ENCODE assay signal across 9 cellular contexts in genomic region chr16:31215287-31216115, GRCh38. TPM values are rescaled to one million over a fixed set of nuclear protein-coding genes. Genes with fewer than 3 reads are reported as not detected.
DNase-seq lines count a peak whose midpoint lies in the region; ATAC-seq and TF ChIP-seq lines count a peak whose summit lies in the region.
"Had no signal": no experiment of that assay in that cellular context is flagged by ENCODE, and none has a peak within 500 bp of the region (broad histone marks: within the 10 kb centered on the region; RNA-seq: fewer than 3 reads in every experiment).

No MANE protein-coding gene starts in this region.

- peaks cover 21% of the 10 kb centered on the region for H3K4me1 Mint-ChIP-seq in activated CD4-positive, alpha-beta T cell treated with anti-CD3 and anti-CD28 coated beads, Interleukin-2, amount 10 ng/mL, durations not matched to agents 24 days and 14 days

- H3K9me3 Mint-ChIP-seq in activated CD4-positive, alpha-beta T cell treated with anti-CD3 and anti-CD28 coated beads, Interleukin-2, amount 10 ng/mL, durations not matched to agents 24 days and 14 days: no peaks in the 10 kb centered on the region

- no peak for ATAC-seq in HG03565 (IDR thresholded peaks at IDR 0.05; ENCODE audit: unreplicated experiment)

- intact Hi-C loops in activated CD4-positive, alpha-beta T cell treated with anti-CD3 and anti-CD28 coated beads, Interleukin-2, amount 10 ng/mL, durations not matched to agents 24 days and 14 days (cut with micrococcal nuclease): loop anchor here (5.0 kb wide), 1 partner anchor 87 kb away; no protein-coding TSS in a partner anchor
- intact Hi-C loops in PC-9 (cut with micrococcal nuclease; ENCODE audit: unreplicated experiment) (no loop called here), lower leg skin (cut with DNase I; ENCODE audit: low total_unique reads) (no loop called here), posterior vena cava (cut with DNase I) (no loop called here)

- H3K79me2 ChIP-seq in PC-9 (ENCODE audit: low read depth): no peaks in the 10 kb centered on the region

- TF ChIP-seq POLR2A in lower leg skin (IDR thresholded peaks at IDR 0.05): no peak

- peak overlapping the region; percentile 51 for H3K27ac Mint-ChIP-seq in activated CD4-positive, alpha-beta T cell treated with anti-CD3 and anti-CD28 coated beads, Interleukin-2, amount 10 ng/mL, durations not matched to agents 24 days and 14 days

- peak overlapping the region; percentile 88 for H2AFZ ChIP-seq in PC-9

- BruUV-seq in PC-9 (replicated peaks; lab: Mats Ljungman, UMichigan): no TSS peak

- peaks cover 20% of the 10 kb centered on the region for H3K27me3 ChIP-seq in PC-9 (ENCODE audit: insufficient read depth, low read depth)
- peaks cover 45% of the 10 kb centered on the region for H3K27me3 ChIP-seq in thymus (ENCODE audit: control insufficient read depth, insufficient read depth)

- no peaks in the 10 kb centered on the region for H3K9me2 ChIP-seq in PC-9 (ENCODE audit: insufficient read depth)

- no peak overlapping the region for H3K27ac ChIP-seq in PC-9
- peak overlapping the region; percentile 8 for H3K27ac ChIP-seq in thymus (ENCODE audit: low read depth)

- peak overlapping the region; percentile 97 for H3K4me2 ChIP-seq in PC-9

- no peaks in the 10 kb centered on the region for H3K36me3 Mint-ChIP-seq in activated CD4-positive, alpha-beta T cell treated with anti-CD3 and anti-CD28 coated beads, Interleukin-2, amount 10 ng/mL, durations not matched to agents 24 days and 14 days (ENCODE audit: low read depth)

- H3K9me3 ChIP-seq in PC-9 (ENCODE audit: insufficient read depth, low read depth) (no peaks in the 10 kb centered on the region), thymus (ENCODE audit: control insufficient read depth) (no peaks in the 10 kb centered on the region)

- 1 to 2% methylated on average over 41 to 51 of the region's 61 CpGs for WGBS in lower leg skin, 2 donors
- WGBS in thymus: 3% methylated on average over 61 of the region's 61 CpGs

- H3K4me1 ChIP-seq in PC-9 (replicated peaks; ENCODE audit: insufficient read depth) (peaks cover 6% of the 10 kb centered on the region), thymus (ENCODE audit: control insufficient read depth, insufficient read depth, low read length) (no peaks in the 10 kb centered on the region)

- no peaks in the 10 kb centered on the region for H3F3A ChIP-seq in PC-9 (ENCODE audit: insufficient read depth, low read depth)

- DNase-seq in activated CD4-positive, alpha-beta T cell treated with anti-CD3 and anti-CD28 coated beads, Interleukin-2, amount 10 ng/mL, durations not matched to agents 24 days and 14 days: peak; percentile 74
- DNase-seq in activated CD4-positive, alpha-beta T cell treated with anti-CD3 and anti-CD28 coated beads for 1 hour: no peak
- DNase-seq in PC-9 (peak; percentile 52 to 79), dedifferentiated amniotic fluid mesenchymal stem cell (ENCODE audit: extremely low spot score) (peak; percentile 33), lower leg skin (ENCODE audit: low spot score in 2 of 2) (peak in 1 of 2 donors; percentile 86), posterior vena cava (ENCODE audit: low spot score) (no peak)

- H3K4me3 ChIP-seq in PC-9 (peak overlapping the region; percentile 60), lower leg skin (ENCODE audit: low read depth, poor library complexity, severe bottlenecking) (peak overlapping the region; percentile 32), thymus (ENCODE audit: low read length) (peak overlapping the region; percentile 8)

- H3K4me3 Mint-ChIP-seq in activated CD4-positive, alpha-beta T cell treated with anti-CD3 and anti-CD28 coated beads, Interleukin-2, amount 10 ng/mL, durations not matched to agents 24 days and 14 days: peak overlapping the region; percentile 84

- POLR2A ChIA-PET in PC-9 (lab: Charles Lee; ENCODE audit: unreplicated experiment): no interaction called here

- TF ChIP-seq CTCF in PC-9 (conservative IDR thresholded peaks at IDR 0.05): no peak
- no peak for TF ChIP-seq CTCF in lower leg skin (IDR thresholded peaks at IDR 0.05)

- CTCF ChIA-PET in PC-9 (lab: Charles Lee): interaction anchor here (0.6 kb wide), 1 partner anchor 236 kb away, joined by 3 read pairs; no protein-coding TSS in a partner anchor

- H3K36me3 ChIP-seq in PC-9 (ENCODE audit: low read depth): no peaks in the 10 kb centered on the region
- H3K36me3 ChIP-seq in thymus (ENCODE audit: control insufficient read depth, insufficient read depth): no peaks in the 10 kb centered on the region

- H3K27me3 Mint-ChIP-seq in activated CD4-positive, alpha-beta T cell treated with anti-CD3 and anti-CD28 coated beads, Interleukin-2, amount 10 ng/mL, durations not matched to agents 24 days and 14 days: peaks cover 41% of the 10 kb centered on the region

- H4K20me1 ChIP-seq in PC-9 (ENCODE audit: insufficient read depth): no peaks in the 10 kb centered on the region

RNA-seq across cellular contexts. Expression of gene PYDC1, which starts 1.4 kb away (rescaled TPM):
- total RNA-seq in activated CD4-positive, alpha-beta T cell treated with anti-CD3 and anti-CD28 coated beads, Interleukin-2, amount 10 ng/mL, durations not matched to agents 24 days and 14 days: not detected in 2 replicates
- total RNA-seq in PC-9 (2021): not detected in 2 replicates
- 10 to 100 TPM in 3 of 4 donors, 1 to 10 TPM in 1; 4.8 to 17.5 (median 12.9) TPM for total RNA-seq in lower leg skin
- 10.1 TPM for polyA plus RNA-seq in thymus
- total RNA-seq in posterior vena cava: not detected
- polyA plus RNA-seq: adipose tissue had no signal

RNA-seq across cellular contexts. Expression of gene TRIM72, which starts 1.6 kb away (rescaled TPM):
- 0.05 and 0.09 TPM in 2 replicates for total RNA-seq in activated CD4-positive, alpha-beta T cell treated with anti-CD3 and anti-CD28 coated beads, Interleukin-2, amount 10 ng/mL, durations not matched to agents 24 days and 14 days
- total RNA-seq in PC-9 (2021) (0.09 TPM in 1 of 2 replicates, not detected in the other), lower leg skin (under 1 TPM in 1 of 4 donors, not detected in 3; 0.19 TPM), posterior vena cava (under 1 TPM; 0.05 to 0.10 TPM)
- polyA plus RNA-seq in thymus: 0.50 TPM

RNA-seq across cellular contexts. Expression of gene PYCARD, which starts 12.9 kb away (rescaled TPM):
- total RNA-seq in activated CD4-positive, alpha-beta T cell treated with anti-CD3 and anti-CD28 coated beads, Interleukin-2, amount 10 ng/mL, durations not matched to agents 24 days and 14 days: 15.6 and 17.1 TPM in 2 replicates
- total RNA-seq in PC-9 (2021): 72.9 and 107 TPM in 2 replicates
- total RNA-seq in lower leg skin: 100 to 1,000 TPM in 3 of 4 donors, 10 to 100 TPM in 1; 87.5 to 140 (median 122) TPM
- 62.7 TPM for polyA plus RNA-seq in thymus
- total RNA-seq in posterior vena cava: 10 to 100 TPM; 13.0 to 23.9 TPM

RNA-seq across cellular contexts. Expression of gene FUS, which starts 35.6 kb away (rescaled TPM):
- 936 and 955 TPM in 2 replicates for total RNA-seq in activated CD4-positive, alpha-beta T cell treated with anti-CD3 and anti-CD28 coated beads, Interleukin-2, amount 10 ng/mL, durations not matched to agents 24 days and 14 days
- total RNA-seq in PC-9 (2021) (429 and 637 TPM in 2 replicates), lower leg skin (10 to 100 TPM; 31.9 to 55.8 (median 34.9) TPM), posterior vena cava (100 to 1,000 TPM; 168 to 208 TPM)
- polyA plus RNA-seq in thymus: 478 TPM

RNA-seq across cellular contexts. Expression of gene ITGAM, which starts 44.3 kb away (rescaled TPM):
- total RNA-seq in activated CD4-positive, alpha-beta T cell treated with anti-CD3 and anti-CD28 coated beads, Interleukin-2, amount 10 ng/mL, durations not matched to agents 24 days and 14 days: 16.8 and 18.2 TPM in 2 replicates
- total RNA-seq in PC-9 (2021): 0.90 and 1.3 TPM in 2 replicates
- 1 to 10 TPM; 1.5 to 7.7 (median 4.1) TPM for total RNA-seq in lower leg skin
- polyA plus RNA-seq in thymus: 7.0 TPM
- total RNA-seq in posterior vena cava: 10 to 100 TPM; 12.3 to 35.7 TPM

Comparison
In these comparisons a context has a peak if more than half of its experiments do, and no peak if none do; other contexts are left out.
1. DNase-seq: peak in activated CD4-positive, alpha-beta T cell treated with anti-CD3 and anti-CD28 coated beads, Interleukin-2, amount 10 ng/mL, durations not matched to agents 24 days and 14 days (single experiment), PC-9 (2 of 2) and dedifferentiated amniotic fluid mesenchymal stem cell (single experiment); none in activated CD4-positive, alpha-beta T cell treated with anti-CD3 and anti-CD28 coated beads for 1 hour (single experiment) and posterior vena cava (single experiment).
2. H3K4me3 ChIP-seq: peak in every context shown above with its lines; median percentile 60 in PC-9; 32 in lower leg skin; 8 in thymus.